In genomic region chr3:33758874-33759273, GRCh38 we compare ENCODE assay signal across 21 cellular contexts. TPM values are rescaled to one million over a fixed set of nuclear protein-coding genes. Genes with fewer than 3 reads are reported as not detected.
DNase-seq lines count a peak whose midpoint lies in the region; ATAC-seq and TF ChIP-seq lines count a peak whose summit lies in the region.
"Had no signal": no experiment of that assay in that cellular context is flagged by ENCODE, and none has a peak within 500 bp of the region (broad histone marks: within the 10 kb centered on the region; RNA-seq: fewer than 3 reads in every experiment).

No MANE protein-coding gene starts in this region.

- H3K36me3 ChIP-seq in MG63 = no peaks in the 10 kb centered on the region
- H3K36me3 ChIP-seq: esophagus squamous epithelium, heart right ventricle, thoracic aorta had no signal

- TF ChIP-seq RAD21 in Ishikawa (IDR thresholded peaks at IDR 0.05; ENCODE audit: low read depth) = no peak

- no peak for TF ChIP-seq EP300 in Ishikawa (IDR thresholded peaks at IDR 0.05; ENCODE audit: borderline replicate concordance)

- H3K4me3 ChIP-seq in MG63 = no peak overlapping the region
- H3K4me3 ChIP-seq: esophagus squamous epithelium, heart right ventricle, thoracic aorta had no signal

- ATAC-seq in GM18858 (IDR thresholded peaks at IDR 0.05; ENCODE audit: unreplicated experiment) = no peak
- ATAC-seq: heart right ventricle; naive thymus-derived CD4-positive, alpha-beta T cell; sciatic nerve; stimulated activated effector memory CD8-positive, alpha-beta T cell treated with anti-CD3 and anti-CD28 coated beads, Interleukin-12 subunit alpha, Interleukin-12 subunit beta, amount 100 ng/mL, for 72 hours had no signal

- H3K9me3 ChIP-seq in MG63 = no peaks in the 10 kb centered on the region

- DNase-seq in ELR (ENCODE audit: low read depth) (peak; percentile 48), epidermal melanocyte (ENCODE audit: insufficient read length, low spot score) (peak; percentile 46), myocyte (ENCODE audit: low read depth) (peak; percentile 3), DMS114 treated with DMSO at 0.1 percent for 48 hours (lab: John Stamatoyannopoulos, UW; ENCODE audit: unreplicated experiment) (no peak), MG63 (no peak)
- DNase-seq: activated CD4-positive, alpha-beta T cell treated with anti-CD3 and anti-CD28 coated beads, Interleukin-2, amount 50 U/mL, for 4 hours; activated gamma-delta T cell; Caco-2; central memory CD4-positive, alpha-beta T cell; esophagus squamous epithelium; heart right ventricle; naive thymus-derived CD4-positive, alpha-beta T cell; NCI-H1092 treated with DMSO at 0.1 percent for 48 hours; NCI-H2081 treated with DMSO at 0.1 percent for 48 hours; NCI-H510A; SHP77 treated with DMSO at 0.1 percent for 48 hours had no signal

- H3K27me3 ChIP-seq in MG63 = no peaks in the 10 kb centered on the region
- H3K27me3 ChIP-seq: esophagus squamous epithelium, heart right ventricle had no signal

TF ChIP-seq in Ishikawa, 13 proteins besides CTCF, POLR2A, EP300 and RAD21:
- TF ChIP-seq CREB1 (IDR thresholded peaks at IDR 0.05; ENCODE audit: low read depth) (no peak), REST (IDR thresholded peaks at IDR 0.05; ENCODE audit: low read depth) (no peak)
- TF ChIP-seq, protein P1, sequence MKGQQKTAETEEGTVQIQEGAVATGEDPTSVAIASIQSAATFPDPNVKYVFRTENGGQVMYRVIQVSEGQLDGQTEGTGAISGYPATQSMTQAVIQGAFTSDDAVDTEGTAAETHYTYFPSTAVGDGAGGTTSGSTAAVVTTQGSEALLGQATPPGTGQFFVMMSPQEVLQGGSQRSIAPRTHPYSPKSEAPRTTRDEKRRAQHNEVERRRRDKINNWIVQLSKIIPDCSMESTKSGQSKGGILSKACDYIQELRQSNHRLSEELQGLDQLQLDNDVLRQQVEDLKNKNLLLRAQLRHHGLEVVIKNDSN (IDR thresholded peaks at IDR 0.05) = peak; percentile 28; the same call in 1 of the 2 replicates

RNA-seq across cellular contexts. Expression of gene PDCD6IP, which starts 39.6 kb away (rescaled TPM):
- 180 and 198 TPM in 2 replicates for total RNA-seq in myocyte
- 102 TPM for polyA plus RNA-seq in myocyte (2012)
- 30.3 and 40.1 TPM in 2 replicates for total RNA-seq in MG63 (2014; rRNA removed; shearing (Covaris generic); ENCODE audit: low replicate concordance)

RNA-seq across cellular contexts. Expression of gene CLASP2, which starts 40.8 kb away (rescaled TPM):
- total RNA-seq in myocyte = 64.8 and 71.3 TPM in 2 replicates
- polyA plus RNA-seq in myocyte (2012) = 17.4 TPM
- 8.0 and 12.1 TPM in 2 replicates for total RNA-seq in MG63 (2014; rRNA removed; shearing (Covaris generic); ENCODE audit: low replicate concordance)

Comparison
In these comparisons a context has a peak if more than half of its experiments do, and no peak if none do; other contexts are left out.
1. DNase-seq: peak in ELR (single experiment), epidermal melanocyte (single experiment) and myocyte (single experiment); none in DMS114 treated with DMSO at 0.1 percent for 48 hours (single experiment) and MG63 (single experiment).